14 cellular contexts compared by ENCODE assay signal in genomic region chr7:18792866-18793595, GRCh38.
DNase-seq lines count a peak whose midpoint lies in the region; ATAC-seq, FAIRE-seq and TF ChIP-seq lines count a peak whose summit lies in the region.
"Had no signal": no experiment of that assay in that cellular context is flagged by ENCODE, and none has a peak within 500 bp of the region (broad histone marks: within the 10 kb centered on the region; RNA-seq: fewer than 3 reads in every experiment).

No MANE protein-coding gene starts in this region.

- H3K4me1 ChIP-seq in SJSA1 (replicated peaks), result peaks cover 28% of the 10 kb centered on the region
- no peaks in the 10 kb centered on the region for H3K4me1 ChIP-seq in neural progenitor cell
- peaks cover 0 to 4% of the 10 kb centered on the region in 2 donors for H3K4me1 ChIP-seq in kidney (ENCODE audit: control insufficient read depth in 1 of 2, insufficient read depth in 1 of 2, low read depth in 1 of 2, low read length in 2 of 2)

- H3K4me2 ChIP-seq in neural progenitor cell, result no peak overlapping the region

- intact Hi-C loops in kidney (cut with DNase I), result no loop called here

- H3K9me3 Mint-ChIP-seq in neural progenitor cell, result no peaks in the 10 kb centered on the region

- H2AFZ ChIP-seq in neural progenitor cell (replicated peaks), result peak overlapping the region; percentile 37

- no peak for ATAC-seq in HG02870 (IDR thresholded peaks at IDR 0.05; ENCODE audit: unreplicated experiment)
- ATAC-seq: activated naive CD8-positive, alpha-beta T cell treated with anti-CD3 and anti-CD28 coated beads, Interleukin-2, amount 50 U/mL, for 24 hours had no signal

- H3K9ac ChIP-seq in neural progenitor cell (no peak overlapping the region), kidney (ENCODE audit: low read length in 2 of 2) (no peak overlapping the region)

- H3K27me3 Mint-ChIP-seq in neural progenitor cell (ENCODE audit: insufficient read depth, low read depth), result no peaks in the 10 kb centered on the region
- H3K27me3 Mint-ChIP-seq: activated naive CD8-positive, alpha-beta T cell treated with anti-CD3 and anti-CD28 coated beads, Interleukin-2, amount 50 U/mL, for 24 hours had no signal

- H3K27me3 ChIP-seq in SJSA1 (replicated peaks), result no peaks in the 10 kb centered on the region
- no peaks in the 10 kb centered on the region for H3K27me3 ChIP-seq in neural progenitor cell
- H3K27me3 ChIP-seq: thyroid gland had no signal

- no peaks in the 10 kb centered on the region for H3K4me1 Mint-ChIP-seq in neural progenitor cell
- H3K4me1 Mint-ChIP-seq: activated naive CD8-positive, alpha-beta T cell treated with anti-CD3 and anti-CD28 coated beads, Interleukin-2, amount 50 U/mL, for 24 hours had no signal

- H3K4me3 ChIP-seq in SJSA1 (peak overlapping the region; percentile 19), neural progenitor cell (no peak overlapping the region), kidney (ENCODE audit: low read length in 2 of 2) (no peak overlapping the region)
- H3K4me3 ChIP-seq: thyroid gland had no signal

- no peaks in the 10 kb centered on the region for H3K79me2 ChIP-seq in neural progenitor cell (ENCODE audit: low read depth)

- H3K27ac ChIP-seq in SJSA1 (peak overlapping the region; percentile 65), neural progenitor cell (no peak overlapping the region), kidney (ENCODE audit: low read depth in 2 of 2, low read length in 2 of 2) (no peak overlapping the region)
- H3K27ac ChIP-seq: thyroid gland had no signal

- H3K36me3 Mint-ChIP-seq in neural progenitor cell, result no peaks in the 10 kb centered on the region

- no peaks in the 10 kb centered on the region for H3F3A ChIP-seq in neural progenitor cell (ENCODE audit: low read depth)

- no peak overlapping the region for H3K4me3 Mint-ChIP-seq in neural progenitor cell
- H3K4me3 Mint-ChIP-seq: activated naive CD8-positive, alpha-beta T cell treated with anti-CD3 and anti-CD28 coated beads, Interleukin-2, amount 50 U/mL, for 24 hours had no signal

- no peak overlapping the region for H3K27ac Mint-ChIP-seq in neural progenitor cell
- H3K27ac Mint-ChIP-seq: activated naive CD8-positive, alpha-beta T cell treated with anti-CD3 and anti-CD28 coated beads, Interleukin-2, amount 50 U/mL, for 24 hours had no signal

- no peaks in the 10 kb centered on the region for H3K36me3 ChIP-seq in SJSA1
- H3K36me3 ChIP-seq in neural progenitor cell, result no peaks in the 10 kb centered on the region
- H3K36me3 ChIP-seq in kidney (ENCODE audit: control insufficient read depth in 1 of 2, insufficient read depth in 2 of 2, low read length in 2 of 2), result no peaks in the 10 kb centered on the region
- H3K36me3 ChIP-seq: thyroid gland had no signal

- no peaks in the 10 kb centered on the region for H4K20me1 ChIP-seq in neural progenitor cell (ENCODE audit: low read depth)

- no peak for FAIRE-seq in kidney (lab: Jason Lieb, UNC)
- FAIRE-seq: D721Med, keratinocyte had no signal

- DNase-seq in AG08396 (ENCODE audit: low spot score), result peak; percentile 33
- DNase-seq in SJSA1 (ENCODE audit: low read depth in 1 of 2, low spot score in 2 of 2), result peak; percentile 57 to 85
- peak; percentile 82 for DNase-seq in fibroblast of gingiva (ENCODE audit: low read depth)
- DNase-seq in neural progenitor cell (ENCODE audit: low spot score), result no peak
- no peak for DNase-seq in NCI-H345 treated with DMSO at 0.1 percent for 48 hours (lab: John Stamatoyannopoulos, UW; ENCODE audit: unreplicated experiment)
- DNase-seq in stimulated activated CD8-positive, alpha-beta memory T cell treated with anti-CD3 and anti-CD28 coated beads, Interleukin-4, amount 100 ng/mL, for 48 hours, result no peak
- DNase-seq in kidney, result no peak
- DNase-seq: activated naive CD8-positive, alpha-beta T cell treated with anti-CD3 and anti-CD28 coated beads, Interleukin-2, amount 50 U/mL, for 24 hours; foreskin melanocyte; stimulated activated CD4-positive, alpha-beta T cell treated with anti-CD3 and anti-CD28 coated beads, Interleukin-12 subunit alpha, Interleukin-12 subunit beta, amount 100 ng/mL, for 4 hours; thyroid gland had no signal

- TF ChIP-seq CTCF in neural progenitor cell (IDR thresholded peaks at IDR 0.05) (no peak), kidney (IDR thresholded peaks at IDR 0.05; ENCODE audit: borderline replicate concordance, extremely low read depth, insufficient read depth) (no peak)

- H3K9me3 ChIP-seq in SJSA1 (replicated peaks), result no peaks in the 10 kb centered on the region
- no peaks in the 10 kb centered on the region for H3K9me3 ChIP-seq in neural progenitor cell (ENCODE audit: low read depth)
- H3K9me3 ChIP-seq in kidney (ENCODE audit: control insufficient read depth in 1 of 2, low read length in 2 of 2), result no peaks in the 10 kb centered on the region
- H3K9me3 ChIP-seq: thyroid gland had no signal

Comparison
In these comparisons a context has a peak if more than half of its experiments do, and no peak if none do; other contexts are left out.
1. DNase-seq: peak in AG08396 (single experiment), SJSA1 (2 of 2) and fibroblast of gingiva (single experiment); none in neural progenitor cell (single experiment), NCI-H345 treated with DMSO at 0.1 percent for 48 hours (single experiment), stimulated activated CD8-positive, alpha-beta memory T cell treated with anti-CD3 and anti-CD28 coated beads, Interleukin-4, amount 100 ng/mL, for 48 hours (single experiment) and kidney (single experiment).